In genomic region chr1:18188820-18189517, GRCh38 we compare ENCODE assay signal across 22 cellular contexts.
"Had no signal": no experiment of that assay in that cellular context is flagged by ENCODE, and none has a peak within 500 bp of the region (broad histone marks: within the 10 kb centered on the region; RNA-seq: fewer than 3 reads in every experiment).

No MANE protein-coding gene starts in this region.

- ATAC-seq: left colon; mucosa of descending colon; psoas muscle; right lobe of liver; stimulated activated effector memory CD8-positive, alpha-beta T cell treated with anti-CD3 and anti-CD28 coated beads, Interleukin-12 subunit alpha, Interleukin-12 subunit beta, amount 100 ng/mL, for 72 hours had no signal

- H3K36me3 ChIP-seq: right lobe of liver, tibial artery had no signal

- H3K27me3 ChIP-seq: right lobe of liver, testis had no signal

- H3K9me3 Mint-ChIP-seq: memory B cell; mesothelial cell of epicardium; naive B cell; natural killer cell treated with Interleukin-12 subunit alpha and Interleukin-12 subunit beta and Interleukin-15 and Interleukin-18, amount 100 ng/mL, for 72 hours; neural crest cell; stimulated activated effector memory CD8-positive, alpha-beta T cell treated with anti-CD3 and anti-CD28 coated beads, Interleukin-12 subunit alpha, Interleukin-12 subunit beta, amount 100 ng/mL, for 72 hours; type B pancreatic cell had no signal

- H3K4me1 Mint-ChIP-seq: memory B cell; naive B cell; stimulated activated effector memory CD8-positive, alpha-beta T cell treated with anti-CD3 and anti-CD28 coated beads, Interleukin-12 subunit alpha, Interleukin-12 subunit beta, amount 100 ng/mL, for 72 hours had no signal

- H3K9me3 ChIP-seq: mucosa of descending colon, psoas muscle, right lobe of liver, testis, tibial artery had no signal

- DNase-seq: central memory CD4-positive, alpha-beta T cell; dorsolateral prefrontal cortex; effector CD4-positive, alpha-beta T cell; hippocampal formation; left colon; mucosa of descending colon; naive B cell; psoas muscle; right lobe of liver; small intestine; stimulated activated CD4-positive, alpha-beta T cell treated with anti-CD3 and anti-CD28 coated beads, Interleukin-15, amount 100 ng/mL, for 24 hours; stimulated activated CD4-positive, alpha-beta T cell treated with anti-CD3 and anti-CD28 coated beads, Interleukin-4, amount 100 ng/mL, for 24 hours; stimulated activated naive CD4-positive, alpha-beta T cell treated with Interleukin-2 at 50 U/mL for 16 hours; testis; tibial artery had no signal

- H3K4me3 ChIP-seq: dorsolateral prefrontal cortex, lung, mucosa of descending colon, psoas muscle, right lobe of liver, testis, tibial artery had no signal

- H3K4me1 ChIP-seq: psoas muscle, right lobe of liver, testis, tibial artery had no signal

- H3K27ac ChIP-seq: psoas muscle, right lobe of liver, testis, tibial artery had no signal

- H3K27ac Mint-ChIP-seq: memory B cell; mesothelial cell of epicardium; natural killer cell treated with Interleukin-12 subunit alpha and Interleukin-12 subunit beta and Interleukin-15 and Interleukin-18, amount 100 ng/mL, for 72 hours; stimulated activated effector memory CD8-positive, alpha-beta T cell treated with anti-CD3 and anti-CD28 coated beads, Interleukin-12 subunit alpha, Interleukin-12 subunit beta, amount 100 ng/mL, for 72 hours; type B pancreatic cell had no signal

- H3K4me3 Mint-ChIP-seq: memory B cell; mesothelial cell of epicardium; naive B cell; natural killer cell treated with Interleukin-12 subunit alpha and Interleukin-12 subunit beta and Interleukin-15 and Interleukin-18, amount 100 ng/mL, for 72 hours; neural crest cell; stimulated activated effector memory CD8-positive, alpha-beta T cell treated with anti-CD3 and anti-CD28 coated beads, Interleukin-12 subunit alpha, Interleukin-12 subunit beta, amount 100 ng/mL, for 72 hours; type B pancreatic cell had no signal
